8 cellular contexts compared by ENCODE assay signal in genomic region chr21:35940074-35940927, GRCh38.
A peak's percentile ranks its signal among the peaks of the same experiment; 100 is the strongest.
DNase-seq lines count a peak whose midpoint lies in the region; ATAC-seq and TF ChIP-seq lines count a peak whose summit lies in the region.

No MANE protein-coding gene starts in this region.

- CTCF ChIA-PET in Panc1 (lab: Charles Lee): no interaction called here

- BruUV-seq in Panc1 (replicated peaks; lab: Mats Ljungman, UMichigan): no TSS peak

- H3K27me3 ChIP-seq in Panc1 (ENCODE audit: control insufficient read depth, insufficient read depth, low read length): no peaks in the 10 kb centered on the region; the same call in 1 of the 2 replicates
- H3K27me3 ChIP-seq in dorsolateral prefrontal cortex: peaks cover 0 to 5% (median 0%) of the 10 kb centered on the region in 45 donors

- DNase-seq in EL (peak; percentile 76), LoVo (ENCODE audit: low spot score) (peak; percentile 65), Panc1 (ENCODE audit: low read depth, low spot score) (peak; percentile 38), dorsolateral prefrontal cortex (peak in 6 of 10 donors; percentile 14 to 59 (median 46)), medulla oblongata (ENCODE audit: extremely low spot score) (peak; percentile 83)

- no peak overlapping the region for H3K4me3 ChIP-seq in Panc1 (ENCODE audit: low read depth in 2 of 2, low read length in 2 of 2)
- H3K4me3 ChIP-seq in dorsolateral prefrontal cortex: peak overlapping the region in 31 of 59 donors; percentile 10 to 59 (median 27)

- in situ Hi-C loops in Panc1 (cut with HindIII; ENCODE audit: low pct_unique_long_range_greater_than_20kb, low sequenced_read_pairs): no loop called here

- H3K27ac ChIP-seq in Panc1 (ENCODE audit: low read length): no peak overlapping the region
- H3K27ac ChIP-seq in dorsolateral prefrontal cortex: no peak overlapping the region

- 0 out of 2 replicates have a peak, but pooled peaks cover 4% of the 10 kb centered on the region for H3K4me1 ChIP-seq in Panc1 (ENCODE audit: control insufficient read depth, insufficient read depth, low read length)

- intact Hi-C loops in Panc1 (cut with micrococcal nuclease; ENCODE audit: unreplicated experiment): loop anchor here (10.0 kb wide), 1 partner anchor 84 kb away; no protein-coding TSS in a partner anchor
- intact Hi-C loops in dorsolateral prefrontal cortex (cut with DNase I): loop anchor here in 1 of 2 donors (2.0 to 5.0 kb wide), 3 partner anchors 888 to 1248 kb away; no protein-coding TSS in a partner anchor

- POLR2A ChIA-PET in Panc1 (lab: Charles Lee): no interaction called here

- TF ChIP-seq CTCF in Panc1 (IDR thresholded peaks at IDR 0.05) (peak; percentile 78), dorsolateral prefrontal cortex (IDR thresholded peaks at IDR 0.05 in 54 of 56, conservative IDR thresholded peaks at IDR 0.05 in 2 of 56; ENCODE audit: low read depth in 1 of 56, partially characterized antibody in 56 of 56) (peak in 55 of 56 donors; percentile 45 to 84 (median 67))

- H3K36me3 ChIP-seq in Panc1 (ENCODE audit: control insufficient read depth, insufficient read depth, low read length): no peaks in the 10 kb centered on the region

- peak; percentile 96 for ATAC-seq in Panc1
- ATAC-seq in HG02973 (IDR thresholded peaks at IDR 0.05; ENCODE audit: unreplicated experiment): no peak
- no peak for ATAC-seq in HG03135 (IDR thresholded peaks at IDR 0.05; ENCODE audit: unreplicated experiment)
- ATAC-seq in GM18498 (IDR thresholded peaks at IDR 0.05; ENCODE audit: unreplicated experiment): no peak

- H3K9me3 ChIP-seq in Panc1 (ENCODE audit: control insufficient read depth, insufficient read depth, low read depth, low read length): no peaks in the 10 kb centered on the region

Comparison
In these comparisons a context has a peak if more than half of its experiments do, and no peak if none do; other contexts are left out.
1. H3K4me3 ChIP-seq: peak in dorsolateral prefrontal cortex (31 of 59); none in Panc1 (0 of 2).
2. Peak in every context shown above with its lines, with median percentiles within 50 percentile points of each other: DNase-seq.